10 cellular contexts compared by ENCODE assay signal in genomic region chr3:39166134-39166710, GRCh38. TPM values are rescaled to one million over a fixed set of nuclear protein-coding genes. Genes with fewer than 3 reads are reported as not detected.
DNase-seq lines count a peak whose midpoint lies in the region; ATAC-seq and TF ChIP-seq lines count a peak whose summit lies in the region.
"Had no signal": no experiment of that assay in that cellular context is flagged by ENCODE, and none has a peak within 500 bp of the region (broad histone marks: within the 10 kb centered on the region; RNA-seq: fewer than 3 reads in every experiment).

No MANE protein-coding gene starts in this region.

- DNase-seq in GM04504 (ENCODE audit: low read depth) = peak; percentile 91
- DNase-seq in RWPE2 (ENCODE audit: low spot score) = no peak
- peak; percentile 88 for DNase-seq in fibroblast of the aortic adventitia (ENCODE audit: low read depth)
- DNase-seq in pons (ENCODE audit: low spot score) = peak; percentile 43
- no peak for DNase-seq in middle frontal gyrus (ENCODE audit: extremely low spot score, low spot score)
- no peak for DNase-seq in NCI-H2107 (lab: John Stamatoyannopoulos, UW)
- no peak for DNase-seq in anterior cingulate cortex (lab: John Stamatoyannopoulos, UW)
- DNase-seq: NCI-H1417 treated with DMSO at 0.1 percent for 48 hours; stimulated activated naive CD4-positive, alpha-beta T cell treated with Interleukin-2 at 50 U/mL for 16 hours had no signal

- peak; percentile 90 for ATAC-seq in RWPE2 (ENCODE audit: low read depth)
- ATAC-seq in GM21381 (IDR thresholded peaks at IDR 0.05; ENCODE audit: unreplicated experiment) = no peak

- H3K36me3 ChIP-seq in RWPE2 (ENCODE audit: low read depth) = no peaks in the 10 kb centered on the region

- H3K27ac ChIP-seq in RWPE2 (ENCODE audit: poor library complexity, severe bottlenecking) = peak overlapping the region; percentile 91

- H3K9me3 ChIP-seq in RWPE2 (ENCODE audit: severe bottlenecking) = no peaks in the 10 kb centered on the region

- H3K4me1 ChIP-seq in RWPE2 (ENCODE audit: insufficient read depth, poor library complexity, severe bottlenecking) = peaks cover 25% of the 10 kb centered on the region

- TF ChIP-seq CTCF in RWPE2 (IDR thresholded peaks at IDR 0.05; ENCODE audit: poor library complexity, severe bottlenecking) (no peak), fibroblast of the aortic adventitia (IDR thresholded peaks at IDR 0.05; ENCODE audit: insufficient read depth, low read length) (no peak)

- H3K27me3 ChIP-seq in RWPE2 (ENCODE audit: insufficient read depth, poor library complexity, severe bottlenecking) = no peaks in the 10 kb centered on the region

- H3K4me3 ChIP-seq in RWPE2 (ENCODE audit: severe bottlenecking) (no peak overlapping the region), fibroblast of the aortic adventitia (ENCODE audit: low read depth, low read length) (no peak overlapping the region)

RNA-seq across cellular contexts. Expression of gene CSRNP1, which starts 12.8 kb away (rescaled TPM):
- 1.9 and 6.4 TPM in 2 replicates for total RNA-seq in fibroblast of the aortic adventitia (ENCODE audit: low replicate concordance)

RNA-seq across cellular contexts. Expression of gene XIRP1, which starts 26.2 kb away (rescaled TPM):
- 0.09 TPM in 1 of 2 replicates, not detected in the other for total RNA-seq in fibroblast of the aortic adventitia (ENCODE audit: low replicate concordance)

RNA-seq across cellular contexts. Expression of gene TTC21A, which starts 58.7 kb away (rescaled TPM):
- 2.4 and 3.8 TPM in 2 replicates for total RNA-seq in fibroblast of the aortic adventitia (ENCODE audit: low replicate concordance)

RNA-seq across cellular contexts. Expression of gene GORASP1, which starts 58.8 kb away (rescaled TPM):
- total RNA-seq in fibroblast of the aortic adventitia (ENCODE audit: low replicate concordance) = 24.0 and 29.7 TPM in 2 replicates

Comparison
In these comparisons a context has a peak if more than half of its experiments do, and no peak if none do; other contexts are left out.
1. DNase-seq: peak in GM04504 (single experiment), fibroblast of the aortic adventitia (single experiment) and pons (single experiment); none in RWPE2 (single experiment), middle frontal gyrus (single experiment), NCI-H2107 (single experiment) and anterior cingulate cortex (0 of 58).